16 cellular contexts compared by ENCODE assay signal in the genomic region with DNA sequence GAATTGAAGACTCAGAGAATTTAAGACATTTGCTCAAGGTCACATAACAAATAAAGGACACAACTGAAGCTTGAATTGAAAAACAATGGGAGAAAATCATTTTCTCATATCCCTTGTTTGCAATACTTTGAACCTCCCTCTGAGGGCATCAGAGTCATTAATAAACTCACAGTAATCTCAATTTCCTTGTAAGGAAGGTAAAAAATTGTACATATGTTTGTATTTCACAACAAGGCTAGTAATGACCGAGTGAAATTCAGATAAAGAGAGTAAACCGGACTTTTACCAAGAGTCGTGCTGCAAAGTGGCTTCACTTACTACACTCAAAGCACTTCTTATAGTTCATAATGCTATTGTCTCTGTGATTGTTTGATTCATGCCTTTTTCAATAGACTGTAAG.
A peak's percentile ranks its signal among the peaks of the same experiment; 100 is the strongest.
DNase-seq lines count a peak whose midpoint lies in the region; ATAC-seq and TF ChIP-seq lines count a peak whose summit lies in the region.
"Had no signal": no experiment of that assay in that cellular context is flagged by ENCODE, and none has a peak within 500 bp of the region (broad histone marks: within the 10 kb centered on the region; RNA-seq: fewer than 3 reads in every experiment).

No MANE protein-coding gene starts in this region.

- intact Hi-C loops in MCF 10A (cut with micrococcal nuclease) (loop anchor here (5.0 to 10.0 kb wide), 2 partner anchors 666 to 879 kb away; a partner anchor contains a TSS), breast epithelium (cut with DNase I; ENCODE audit: low total_unique reads) (no loop called here), upper lobe of right lung (cut with DNase I) (no loop called here), tibial artery (cut with DNase I; ENCODE audit: low total_unique reads) (no loop called here)
- intact Hi-C loops in activated T-helper 2 cell treated with anti-CD3 and anti-CD28 coated beads, Interferon-gamma antibody, Interleukin-2, Interleukin-4, amounts not matched to agents 10 μg/mL and 5 μg/mL and 100 μg/mL, durations not matched to agents 14 hours and 24 hours and 36 hours (cut with micrococcal nuclease) = no loop called here

- no peak overlapping the region for H3K27ac Mint-ChIP-seq in MCF 10A (ENCODE audit: low read depth, unreplicated experiment)
- H3K27ac Mint-ChIP-seq in brain = peak overlapping the region in 3 of 5 experiments; percentile 17 to 36 (median 20)
- H3K27ac Mint-ChIP-seq in activated T-helper 2 cell treated with anti-CD3 and anti-CD28 coated beads, Interferon-gamma antibody, Interleukin-2, Interleukin-4, amounts not matched to agents 10 μg/mL and 5 μg/mL and 100 μg/mL, durations not matched to agents 14 hours and 24 hours and 36 hours = no peak overlapping the region
- H3K27ac Mint-ChIP-seq: activated CD8-positive, alpha-beta T cell treated with anti-CD3 and anti-CD28 coated beads, Interleukin-2, amount 10 ng/mL, durations not matched to agents 7 days and 5 days; activated naive CD4-positive, alpha-beta T cell treated with anti-CD3 and anti-CD28 coated beads, Interleukin-2, amount 10 ng/mL, durations not matched to agents 7 days and 5 days; stimulated activated naive CD8-positive, alpha-beta T cell treated with anti-CD3 and anti-CD28 coated beads, Interleukin-15, Interleukin-2, amounts not matched to agents 100 ng/mL and 50 ng/mL, for 24 hours; T-helper 1 cell treated with Interleukin-12 subunit alpha and Interleukin-12 subunit beta and Interleukin-4 antibody, amounts not matched to agents 30 μg/mL and 1 μg/mL, for 36 hours had no signal

- H3K4me3 ChIP-seq in breast epithelium = no peak overlapping the region
- H3K4me3 ChIP-seq in upper lobe of right lung = no peak overlapping the region
- H3K4me3 ChIP-seq in tibial artery = no peak overlapping the region
- H3K4me3 ChIP-seq: pancreas had no signal

- POLR2A ChIA-PET in MCF 10A (lab: Yijun Ruan, JAX) = no interaction called here

- DNase-seq in MCF 10A (ENCODE audit: unreplicated experiment) (peak; percentile 36), breast epithelium (ENCODE audit: low spot score in 2 of 2) (no peak), iris pigment epithelial cell (ENCODE audit: low read depth) (peak; percentile 83), upper lobe of right lung (no peak), tibial artery (no peak), caudate nucleus (lab: John Stamatoyannopoulos, UW) (no peak)
- DNase-seq in activated T-helper 2 cell treated with anti-CD3 and anti-CD28 coated beads, Interferon-gamma antibody, Interleukin-2, Interleukin-4, amounts not matched to agents 10 μg/mL and 5 μg/mL and 100 μg/mL, durations not matched to agents 14 hours and 24 hours and 36 hours (ENCODE audit: low spot score) = no peak
- DNase-seq: activated CD8-positive, alpha-beta T cell treated with anti-CD3 and anti-CD28 coated beads, Interleukin-2, amount 10 ng/mL, durations not matched to agents 7 days and 5 days; activated naive CD4-positive, alpha-beta T cell treated with anti-CD3 and anti-CD28 coated beads, Interleukin-2, amount 10 ng/mL, durations not matched to agents 7 days and 5 days; kidney glomerular epithelial cell; NCI-H1092 treated with DMSO at 0.1 percent for 48 hours; NCI-H526; pancreas had no signal

- H3K27ac ChIP-seq in breast epithelium (no peak overlapping the region), upper lobe of right lung (no peak overlapping the region), tibial artery (no peak overlapping the region), caudate nucleus (ENCODE audit: low read depth, low read length) (no peak overlapping the region)
- H3K27ac ChIP-seq: pancreas had no signal

- TF ChIP-seq CTCF in MCF 10A (IDR thresholded peaks at IDR 0.05; ENCODE audit: unreplicated experiment) (no peak), breast epithelium (IDR thresholded peaks at IDR 0.05) (no peak), brain (conservative IDR thresholded peaks at IDR 0.05) (no peak), upper lobe of right lung (IDR thresholded peaks at IDR 0.05) (peak; percentile 19), tibial artery (IDR thresholded peaks at IDR 0.05) (no peak)

- H3K4me1 ChIP-seq in breast epithelium = no peaks in the 10 kb centered on the region
- no peaks in the 10 kb centered on the region for H3K4me1 ChIP-seq in upper lobe of right lung
- H3K4me1 ChIP-seq in tibial artery = no peaks in the 10 kb centered on the region
- H3K4me1 ChIP-seq: pancreas had no signal

- BruUV-seq in MCF 10A (replicated peaks; lab: Mats Ljungman, UMichigan) = no TSS peak

- no peaks in the 10 kb centered on the region for H3K9me3 Mint-ChIP-seq in MCF 10A (ENCODE audit: unreplicated experiment)
- peaks cover 0 to under 1% (median 0%) of the 10 kb centered on the region in 5 experiments for H3K9me3 Mint-ChIP-seq in brain
- H3K9me3 Mint-ChIP-seq in activated T-helper 2 cell treated with anti-CD3 and anti-CD28 coated beads, Interferon-gamma antibody, Interleukin-2, Interleukin-4, amounts not matched to agents 10 μg/mL and 5 μg/mL and 100 μg/mL, durations not matched to agents 14 hours and 24 hours and 36 hours = no peaks in the 10 kb centered on the region
- H3K9me3 Mint-ChIP-seq: activated naive CD4-positive, alpha-beta T cell treated with anti-CD3 and anti-CD28 coated beads, Interleukin-2, amount 10 ng/mL, durations not matched to agents 7 days and 5 days; stimulated activated naive CD8-positive, alpha-beta T cell treated with anti-CD3 and anti-CD28 coated beads, Interleukin-15, Interleukin-2, amounts not matched to agents 100 ng/mL and 50 ng/mL, for 24 hours; T-helper 1 cell treated with Interleukin-12 subunit alpha and Interleukin-12 subunit beta and Interleukin-4 antibody, amounts not matched to agents 30 μg/mL and 1 μg/mL, for 36 hours had no signal

- no peak for TF ChIP-seq POLR2A in breast epithelium (IDR thresholded peaks at IDR 0.05)

- CTCF ChIA-PET in MCF 10A (lab: Yijun Ruan, JAX) = interaction anchor here (0.6 to 0.7 kb wide), 2 partner anchors 344 to 874 kb away, joined by 3 read pairs; no protein-coding TSS in a partner anchor

- ATAC-seq in upper lobe of right lung = no peak
- ATAC-seq: activated CD8-positive, alpha-beta T cell treated with anti-CD3 and anti-CD28 coated beads, Interleukin-2, amount 10 ng/mL, durations not matched to agents 7 days and 5 days had no signal

- H3K36me3 ChIP-seq in breast epithelium (no peaks in the 10 kb centered on the region), upper lobe of right lung (no peaks in the 10 kb centered on the region), tibial artery (no peaks in the 10 kb centered on the region)
- H3K36me3 ChIP-seq: pancreas had no signal

- H3K9me3 ChIP-seq in breast epithelium (no peaks in the 10 kb centered on the region), upper lobe of right lung (no peaks in the 10 kb centered on the region), tibial artery (no peaks in the 10 kb centered on the region)
- H3K9me3 ChIP-seq: pancreas had no signal

- H3K27me3 Mint-ChIP-seq in MCF 10A (ENCODE audit: insufficient read depth, unreplicated experiment) (no peaks in the 10 kb centered on the region), brain (no peaks in the 10 kb centered on the region)
- H3K27me3 Mint-ChIP-seq in activated T-helper 2 cell treated with anti-CD3 and anti-CD28 coated beads, Interferon-gamma antibody, Interleukin-2, Interleukin-4, amounts not matched to agents 10 μg/mL and 5 μg/mL and 100 μg/mL, durations not matched to agents 14 hours and 24 hours and 36 hours (ENCODE audit: low read depth) = no peaks in the 10 kb centered on the region
- H3K27me3 Mint-ChIP-seq: activated naive CD4-positive, alpha-beta T cell treated with anti-CD3 and anti-CD28 coated beads, Interleukin-2, amount 10 ng/mL, durations not matched to agents 7 days and 5 days; stimulated activated naive CD8-positive, alpha-beta T cell treated with anti-CD3 and anti-CD28 coated beads, Interleukin-15, Interleukin-2, amounts not matched to agents 100 ng/mL and 50 ng/mL, for 24 hours had no signal

- no peak overlapping the region for H3K4me3 Mint-ChIP-seq in MCF 10A (ENCODE audit: unreplicated experiment)
- H3K4me3 Mint-ChIP-seq in brain = no peak overlapping the region
- H3K4me3 Mint-ChIP-seq in activated T-helper 2 cell treated with anti-CD3 and anti-CD28 coated beads, Interferon-gamma antibody, Interleukin-2, Interleukin-4, amounts not matched to agents 10 μg/mL and 5 μg/mL and 100 μg/mL, durations not matched to agents 14 hours and 24 hours and 36 hours (ENCODE audit: low read depth) = no peak overlapping the region
- H3K4me3 Mint-ChIP-seq: activated CD8-positive, alpha-beta T cell treated with anti-CD3 and anti-CD28 coated beads, Interleukin-2, amount 10 ng/mL, durations not matched to agents 7 days and 5 days; activated naive CD4-positive, alpha-beta T cell treated with anti-CD3 and anti-CD28 coated beads, Interleukin-2, amount 10 ng/mL, durations not matched to agents 7 days and 5 days; stimulated activated naive CD8-positive, alpha-beta T cell treated with anti-CD3 and anti-CD28 coated beads, Interleukin-15, Interleukin-2, amounts not matched to agents 100 ng/mL and 50 ng/mL, for 24 hours; T-helper 1 cell treated with Interleukin-12 subunit alpha and Interleukin-12 subunit beta and Interleukin-4 antibody, amounts not matched to agents 30 μg/mL and 1 μg/mL, for 36 hours had no signal

- H3K4me1 Mint-ChIP-seq in MCF 10A (ENCODE audit: insufficient read depth, unreplicated experiment) (no peaks in the 10 kb centered on the region), brain (peaks cover 40% of the 10 kb centered on the region)
- no peaks in the 10 kb centered on the region for H3K4me1 Mint-ChIP-seq in activated T-helper 2 cell treated with anti-CD3 and anti-CD28 coated beads, Interferon-gamma antibody, Interleukin-2, Interleukin-4, amounts not matched to agents 10 μg/mL and 5 μg/mL and 100 μg/mL, durations not matched to agents 14 hours and 24 hours and 36 hours (ENCODE audit: low read depth)
- H3K4me1 Mint-ChIP-seq: activated naive CD4-positive, alpha-beta T cell treated with anti-CD3 and anti-CD28 coated beads, Interleukin-2, amount 10 ng/mL, durations not matched to agents 7 days and 5 days had no signal

- no peaks in the 10 kb centered on the region for H3K27me3 ChIP-seq in breast epithelium
- H3K27me3 ChIP-seq in upper lobe of right lung = no peaks in the 10 kb centered on the region
- H3K27me3 ChIP-seq in tibial artery = no peaks in the 10 kb centered on the region
- H3K27me3 ChIP-seq: pancreas had no signal

- H3K36me3 Mint-ChIP-seq in MCF 10A (ENCODE audit: insufficient read depth, unreplicated experiment) (no peaks in the 10 kb centered on the region), brain (no peaks in the 10 kb centered on the region)
- H3K36me3 Mint-ChIP-seq in activated T-helper 2 cell treated with anti-CD3 and anti-CD28 coated beads, Interferon-gamma antibody, Interleukin-2, Interleukin-4, amounts not matched to agents 10 μg/mL and 5 μg/mL and 100 μg/mL, durations not matched to agents 14 hours and 24 hours and 36 hours (ENCODE audit: low read depth) = no peaks in the 10 kb centered on the region
- H3K36me3 Mint-ChIP-seq: activated naive CD4-positive, alpha-beta T cell treated with anti-CD3 and anti-CD28 coated beads, Interleukin-2, amount 10 ng/mL, durations not matched to agents 7 days and 5 days had no signal

Comparison
In these comparisons a context has a peak if more than half of its experiments do, and no peak if none do; other contexts are left out.
1. DNase-seq: peak in MCF 10A (single experiment) and iris pigment epithelial cell (single experiment); none in breast epithelium (0 of 2), upper lobe of right lung (single experiment), tibial artery (0 of 2), activated T-helper 2 cell treated with anti-CD3 and anti-CD28 coated beads, Interferon-gamma antibody, Interleukin-2, Interleukin-4, amounts not matched to agents 10 μg/mL and 5 μg/mL and 100 μg/mL, durations not matched to agents 14 hours and 24 hours and 36 hours (single experiment) and caudate nucleus (0 of 61).
2. H3K27ac Mint-ChIP-seq: peak in brain (3 of 5); none in MCF 10A (single experiment) and activated T-helper 2 cell treated with anti-CD3 and anti-CD28 coated beads, Interferon-gamma antibody, Interleukin-2, Interleukin-4, amounts not matched to agents 10 μg/mL and 5 μg/mL and 100 μg/mL, durations not matched to agents 14 hours and 24 hours and 36 hours (single experiment).